30 cellular contexts compared by ENCODE assay signal in genomic region chrX:109716431-109717028, GRCh38. TPM values are rescaled to one million over a fixed set of nuclear protein-coding genes. Genes with fewer than 3 reads are reported as not detected.
DNase-seq lines count a peak whose midpoint lies in the region; ATAC-seq and TF ChIP-seq lines count a peak whose summit lies in the region.
"Had no signal": no experiment of that assay in that cellular context is flagged by ENCODE, and none has a peak within 500 bp of the region (broad histone marks: within the 10 kb centered on the region; RNA-seq: fewer than 3 reads in every experiment).

No MANE protein-coding gene starts in this region.

- no peak overlapping the region for H2AFZ ChIP-seq in mesenchymal stem cell (ENCODE audit: low read depth, low read length)
- H2AFZ ChIP-seq: neural progenitor cell had no signal

- H3K27ac ChIP-seq in CD8-positive, alpha-beta T cell (ENCODE audit: low read depth, low read length), result no peak overlapping the region
- no peak overlapping the region for H3K27ac ChIP-seq in mesenchymal stem cell (ENCODE audit: low read length, poor library complexity, severe bottlenecking)
- H3K27ac ChIP-seq: cardiac muscle cell, neural progenitor cell, testis, WERI-Rb-1 had no signal

- H3K4me2 ChIP-seq in mesenchymal stem cell (ENCODE audit: low read length, poor library complexity, severe bottlenecking), result no peak overlapping the region
- H3K4me2 ChIP-seq: neural progenitor cell had no signal

- no peak overlapping the region for H3K23ac ChIP-seq in mesenchymal stem cell (ENCODE audit: low read length in 2 of 2)

- H3K79me1 ChIP-seq in mesenchymal stem cell (replicated peaks; ENCODE audit: low read length, poor library complexity, severe bottlenecking), result no peaks in the 10 kb centered on the region

- no peak overlapping the region for H3K4me3 Mint-ChIP-seq in CD8-positive, alpha-beta T cell
- no peak overlapping the region for H3K4me3 Mint-ChIP-seq in HFFc6
- H3K4me3 Mint-ChIP-seq: activated CD4-positive, alpha-beta T cell treated with anti-CD3 and anti-CD28 coated beads, Interleukin-2, amount 10 ng/mL, durations not matched to agents 24 days and 14 days; activated T-cell treated with anti-CD3 and anti-CD28 coated beads, Interleukin-2, amount 50 U/mL, for 4 hours; CD14-positive monocyte; neural progenitor cell had no signal

- H4K8ac ChIP-seq in mesenchymal stem cell (ENCODE audit: low read length), result no peak overlapping the region

- no peaks in the 10 kb centered on the region for H3K4me1 ChIP-seq in CD8-positive, alpha-beta T cell (ENCODE audit: insufficient read depth, low read length)
- H3K4me1 ChIP-seq in mesenchymal stem cell (ENCODE audit: control insufficient read depth, insufficient read depth, low read depth, low read length), result no peaks in the 10 kb centered on the region
- H3K4me1 ChIP-seq: neural progenitor cell, testis had no signal

- peaks cover 4% of the 10 kb centered on the region for H3K36me3 Mint-ChIP-seq in CD8-positive, alpha-beta T cell
- H3K36me3 Mint-ChIP-seq in HFFc6 (ENCODE audit: low read depth), result peaks cover 5% of the 10 kb centered on the region

- CTCF ChIA-PET in CD8-positive, alpha-beta T cell (lab: Charles Lee), result interaction anchor here (0.6 to 2.3 kb wide), 2 partner anchors 22 to 140 kb away, joined by 3 to 7 read pairs; no protein-coding TSS in a partner anchor

- no peaks in the 10 kb centered on the region for H3K27me3 ChIP-seq in CD8-positive, alpha-beta T cell (ENCODE audit: insufficient read depth, low read length)
- no peaks in the 10 kb centered on the region for H3K27me3 ChIP-seq in mesenchymal stem cell (ENCODE audit: control insufficient read depth in 1 of 2, insufficient read depth in 1 of 2, low read length in 2 of 2)
- H3K27me3 ChIP-seq: cardiac muscle cell, neural progenitor cell, sigmoid colon, testis had no signal

- intact Hi-C loops in CD8-positive, alpha-beta T cell (cut with DNase I, micrococcal nuclease), result loop anchor here in 1 of 2 experiments (10.0 kb wide), 1 partner anchor 438 kb away; no protein-coding TSS in a partner anchor

- peak overlapping the region; percentile 60 for H3K27ac Mint-ChIP-seq in CD8-positive, alpha-beta T cell
- H3K27ac Mint-ChIP-seq in HFFc6, result peak overlapping the region; percentile 57
- H3K27ac Mint-ChIP-seq: activated CD4-positive, alpha-beta T cell treated with anti-CD3 and anti-CD28 coated beads, Interleukin-2, amount 10 ng/mL, durations not matched to agents 24 days and 14 days; neural progenitor cell had no signal

- H2BK120ac ChIP-seq in mesenchymal stem cell (ENCODE audit: low read depth, low read length), result no peak overlapping the region

- H2AK5ac ChIP-seq in mesenchymal stem cell (ENCODE audit: low read length, severe bottlenecking), result no peak overlapping the region

- H3K18ac ChIP-seq in mesenchymal stem cell (ENCODE audit: low read depth in 1 of 2, low read length in 2 of 2), result no peak overlapping the region

- no peak overlapping the region for H2BK12ac ChIP-seq in mesenchymal stem cell (ENCODE audit: low read length in 2 of 2)

- no peak overlapping the region for H3K4ac ChIP-seq in mesenchymal stem cell (ENCODE audit: low read depth in 1 of 2, low read length in 2 of 2)

- H3K14ac ChIP-seq in mesenchymal stem cell (ENCODE audit: low read length in 2 of 2), result no peak overlapping the region

- H3K9ac ChIP-seq in mesenchymal stem cell (ENCODE audit: low read length), result peak overlapping the region; percentile 5
- H3K9ac ChIP-seq: neural progenitor cell had no signal

- H2BK5ac ChIP-seq in mesenchymal stem cell (ENCODE audit: low read depth, low read length, poor library complexity, severe bottlenecking), result no peak overlapping the region

- no peaks in the 10 kb centered on the region for H3K9me3 ChIP-seq in CD8-positive, alpha-beta T cell (ENCODE audit: low read length)
- no peaks in the 10 kb centered on the region for H3K9me3 ChIP-seq in mesenchymal stem cell (ENCODE audit: control insufficient read depth, low read length)
- H3K9me3 ChIP-seq: sigmoid colon, testis had no signal

- no CpG with 5 or more reads among the region's 1 CpG for WGBS in mesenchymal stem cell

- POLR2A ChIA-PET in CD8-positive, alpha-beta T cell (lab: Charles Lee), result no interaction called here

- no peak overlapping the region for H3K4me3 ChIP-seq in CD8-positive, alpha-beta T cell (ENCODE audit: low read depth, low read length)
- no peak overlapping the region for H3K4me3 ChIP-seq in mesenchymal stem cell (ENCODE audit: insufficient read depth in 1 of 2, low read depth in 1 of 2, low read length in 2 of 2)
- H3K4me3 ChIP-seq: cardiac muscle cell, GM12878, lung, neural progenitor cell, sigmoid colon, testis had no signal

- no peak for ATAC-seq in CD8-positive, alpha-beta T cell
- ATAC-seq: activated T-cell treated with anti-CD3 and anti-CD28 coated beads, Interleukin-2, amount 50 U/mL, for 4 hours; GM12878 had no signal

- H3K4me1 Mint-ChIP-seq in CD8-positive, alpha-beta T cell (ENCODE audit: low read depth), result peaks cover 32% of the 10 kb centered on the region
- H3K4me1 Mint-ChIP-seq in HFFc6 (ENCODE audit: low read depth), result peaks cover 57% of the 10 kb centered on the region

- no peak overlapping the region for H2BK15ac ChIP-seq in mesenchymal stem cell (ENCODE audit: low read depth, poor library complexity, severe bottlenecking)

- DNase-seq in CD8-positive, alpha-beta T cell, result no peak
- no peak for DNase-seq in HFFc6
- peak; percentile 32 for DNase-seq in dermis blood vessel endothelial cell
- no peak for DNase-seq in mesenchymal stem cell
- DNase-seq in HUDEP-2 (lab: John Stamatoyannopoulos, UW; ENCODE audit: unreplicated experiment in 76 of 76), result no peak
- DNase-seq in NCI-H1694 (lab: John Stamatoyannopoulos, UW), result no peak
- DNase-seq in NOMO-1 (lab: John Stamatoyannopoulos, UW; ENCODE audit: unreplicated experiment in 2 of 2), result no peak
- DNase-seq: activated CD4-positive, alpha-beta T cell treated with anti-CD3 and anti-CD28 coated beads, Interleukin-2, amount 10 ng/mL, durations not matched to agents 24 days and 14 days; activated T-cell treated with anti-CD3 and anti-CD28 coated beads, Interleukin-2, amount 50 U/mL, for 4 hours; amniotic stem cell; Calu3; head of caudate nucleus; kidney; MV-4-11; NCI-H187; NCI-H524; NK-92 treated with Interleukin-12 subunit alpha and Interleukin-12 subunit beta, amount 100 ng/mL, for 24 hours; posterior cingulate gyrus; SIG-M5; sigmoid colon; stimulated activated naive CD4-positive, alpha-beta T cell treated with Interleukin-2 at 50 U/mL for 16 hours; SW 1271; T-helper 9 cell; testis; WERI-Rb-1 had no signal

- no peak for TF ChIP-seq CTCF in CD8-positive, alpha-beta T cell (IDR thresholded peaks at IDR 0.05)
- no peak for TF ChIP-seq CTCF in HFFc6 (IDR thresholded peaks at IDR 0.05)

- H3K9me3 Mint-ChIP-seq in CD8-positive, alpha-beta T cell, result no peaks in the 10 kb centered on the region
- no peaks in the 10 kb centered on the region for H3K9me3 Mint-ChIP-seq in HFFc6
- H3K9me3 Mint-ChIP-seq: activated CD4-positive, alpha-beta T cell treated with anti-CD3 and anti-CD28 coated beads, Interleukin-2, amount 10 ng/mL, durations not matched to agents 24 days and 14 days; activated T-cell treated with anti-CD3 and anti-CD28 coated beads, Interleukin-2, amount 50 U/mL, for 4 hours; CD14-positive monocyte; neural progenitor cell had no signal

- no peak overlapping the region for H4K91ac ChIP-seq in mesenchymal stem cell (ENCODE audit: low read length)

- no peaks in the 10 kb centered on the region for H3K27me3 Mint-ChIP-seq in CD8-positive, alpha-beta T cell (ENCODE audit: low read depth)
- no peaks in the 10 kb centered on the region for H3K27me3 Mint-ChIP-seq in HFFc6 (ENCODE audit: insufficient read depth)
- H3K27me3 Mint-ChIP-seq: activated CD4-positive, alpha-beta T cell treated with anti-CD3 and anti-CD28 coated beads, Interleukin-2, amount 10 ng/mL, durations not matched to agents 24 days and 14 days had no signal

- no peaks in the 10 kb centered on the region for H3K36me3 ChIP-seq in CD8-positive, alpha-beta T cell (ENCODE audit: insufficient read depth, low read length)
- H3K36me3 ChIP-seq in mesenchymal stem cell (ENCODE audit: control insufficient read depth in 1 of 2, insufficient read depth in 2 of 2, low read depth in 1 of 2, low read length in 2 of 2), result peaks cover 0 to 5% of the 10 kb centered on the region in 2 experiments
- H3K36me3 ChIP-seq: cardiac muscle cell, neural progenitor cell, sigmoid colon, WERI-Rb-1 had no signal

RNA-seq across cellular contexts. Expression of gene ACSL4, which starts 16.5 kb away (rescaled TPM):
- 10 to 100 TPM; 17.2 to 18.6 TPM for total RNA-seq in CD8-positive, alpha-beta T cell
- 100 to 1,000 TPM in 2 of 6 experiments, 10 to 100 TPM in 4; 84.2 to 117 (median 92.3) TPM for total RNA-seq in HFFc6 (2021; fragmentation: NEBNext Ultra II Directional; extraction: Animal tissue kit (Norgen Biotek cat#: 25700))
- 57.3 and 97.2 TPM in 2 replicates for total RNA-seq in dermis blood vessel endothelial cell
- polyA plus RNA-seq in mesenchymal stem cell (2013, experiment 1 of 2), result 93.9 TPM
- 102 TPM for polyA plus RNA-seq in mesenchymal stem cell (2013, experiment 2 of 2)
